1 cellular context compared by ENCODE assay signal in genomic region chr15:62665449-62665848, GRCh38.
TF ChIP-seq lines count a peak whose summit lies in the region.

No MANE protein-coding gene starts in this region.

TF ChIP-seq in WTC11, 78 proteins besides CTCF, POLR2A, EP300 and RAD21 (continued from another document):
- TF ChIP-seq, protein P1, sequence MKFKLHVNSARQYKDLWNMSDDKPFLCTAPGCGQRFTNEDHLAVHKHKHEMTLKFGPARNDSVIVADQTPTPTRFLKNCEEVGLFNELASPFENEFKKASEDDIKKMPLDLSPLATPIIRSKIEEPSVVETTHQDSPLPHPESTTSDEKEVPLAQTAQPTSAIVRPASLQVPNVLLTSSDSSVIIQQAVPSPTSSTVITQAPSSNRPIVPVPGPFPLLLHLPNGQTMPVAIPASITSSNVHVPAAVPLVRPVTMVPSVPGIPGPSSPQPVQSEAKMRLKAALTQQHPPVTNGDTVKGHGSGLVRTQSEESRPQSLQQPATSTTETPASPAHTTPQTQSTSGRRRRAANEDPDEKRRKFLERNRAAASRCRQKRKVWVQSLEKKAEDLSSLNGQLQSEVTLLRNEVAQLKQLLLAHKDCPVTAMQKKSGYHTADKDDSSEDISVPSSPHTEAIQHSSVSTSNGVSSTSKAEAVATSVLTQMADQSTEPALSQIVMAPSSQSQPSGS (CRISPR knock-in tag; IDR thresholded peaks at IDR 0.05; ENCODE audit: borderline replicate concordance, low read depth) = no peak
- TF ChIP-seq TEAD4 (CRISPR knock-in tag; IDR thresholded peaks at IDR 0.05) (no peak), NR2C2 (CRISPR knock-in tag; IDR thresholded peaks at IDR 0.05) (no peak), RORB (CRISPR knock-in tag; IDR thresholded peaks at IDR 0.05) (no peak), E2F5 (CRISPR knock-in tag; IDR thresholded peaks at IDR 0.05) (no peak), CREM (CRISPR knock-in tag; IDR thresholded peaks at IDR 0.05) (no peak), NFE2L1 (CRISPR knock-in tag; IDR thresholded peaks at IDR 0.05) (no peak), NFYB (CRISPR knock-in tag; conservative IDR thresholded peaks at IDR 0.05; ENCODE audit: low read depth) (no peak), USF1 (CRISPR knock-in tag; IDR thresholded peaks at IDR 0.05) (no peak), MAX (CRISPR knock-in tag; IDR thresholded peaks at IDR 0.05) (no peak), NFATC4 (CRISPR knock-in tag; IDR thresholded peaks at IDR 0.05) (no peak), ZNF219 (CRISPR knock-in tag; IDR thresholded peaks at IDR 0.05; ENCODE audit: borderline replicate concordance) (no peak), ESRRA (CRISPR knock-in tag; IDR thresholded peaks at IDR 0.05; ENCODE audit: borderline replicate concordance) (no peak)
- TF ChIP-seq, protein P2, sequence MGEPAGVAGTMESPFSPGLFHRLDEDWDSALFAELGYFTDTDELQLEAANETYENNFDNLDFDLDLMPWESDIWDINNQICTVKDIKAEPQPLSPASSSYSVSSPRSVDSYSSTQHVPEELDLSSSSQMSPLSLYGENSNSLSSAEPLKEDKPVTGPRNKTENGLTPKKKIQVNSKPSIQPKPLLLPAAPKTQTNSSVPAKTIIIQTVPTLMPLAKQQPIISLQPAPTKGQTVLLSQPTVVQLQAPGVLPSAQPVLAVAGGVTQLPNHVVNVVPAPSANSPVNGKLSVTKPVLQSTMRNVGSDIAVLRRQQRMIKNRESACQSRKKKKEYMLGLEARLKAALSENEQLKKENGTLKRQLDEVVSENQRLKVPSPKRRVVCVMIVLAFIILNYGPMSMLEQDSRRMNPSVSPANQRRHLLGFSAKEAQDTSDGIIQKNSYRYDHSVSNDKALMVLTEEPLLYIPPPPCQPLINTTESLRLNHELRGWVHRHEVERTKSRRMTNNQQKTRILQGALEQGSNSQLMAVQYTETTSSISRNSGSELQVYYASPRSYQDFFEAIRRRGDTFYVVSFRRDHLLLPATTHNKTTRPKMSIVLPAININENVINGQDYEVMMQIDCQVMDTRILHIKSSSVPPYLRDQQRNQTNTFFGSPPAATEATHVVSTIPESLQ (CRISPR knock-in tag; IDR thresholded peaks at IDR 0.05) = no peak
- TF ChIP-seq, protein P3, sequence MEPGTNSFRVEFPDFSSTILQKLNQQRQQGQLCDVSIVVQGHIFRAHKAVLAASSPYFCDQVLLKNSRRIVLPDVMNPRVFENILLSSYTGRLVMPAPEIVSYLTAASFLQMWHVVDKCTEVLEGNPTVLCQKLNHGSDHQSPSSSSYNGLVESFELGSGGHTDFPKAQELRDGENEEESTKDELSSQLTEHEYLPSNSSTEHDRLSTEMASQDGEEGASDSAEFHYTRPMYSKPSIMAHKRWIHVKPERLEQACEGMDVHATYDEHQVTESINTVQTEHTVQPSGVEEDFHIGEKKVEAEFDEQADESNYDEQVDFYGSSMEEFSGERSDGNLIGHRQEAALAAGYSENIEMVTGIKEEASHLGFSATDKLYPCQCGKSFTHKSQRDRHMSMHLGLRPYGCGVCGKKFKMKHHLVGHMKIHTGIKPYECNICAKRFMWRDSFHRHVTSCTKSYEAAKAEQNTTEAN (CRISPR knock-in tag; IDR thresholded peaks at IDR 0.05) = no peak
- TF ChIP-seq, protein P4, sequence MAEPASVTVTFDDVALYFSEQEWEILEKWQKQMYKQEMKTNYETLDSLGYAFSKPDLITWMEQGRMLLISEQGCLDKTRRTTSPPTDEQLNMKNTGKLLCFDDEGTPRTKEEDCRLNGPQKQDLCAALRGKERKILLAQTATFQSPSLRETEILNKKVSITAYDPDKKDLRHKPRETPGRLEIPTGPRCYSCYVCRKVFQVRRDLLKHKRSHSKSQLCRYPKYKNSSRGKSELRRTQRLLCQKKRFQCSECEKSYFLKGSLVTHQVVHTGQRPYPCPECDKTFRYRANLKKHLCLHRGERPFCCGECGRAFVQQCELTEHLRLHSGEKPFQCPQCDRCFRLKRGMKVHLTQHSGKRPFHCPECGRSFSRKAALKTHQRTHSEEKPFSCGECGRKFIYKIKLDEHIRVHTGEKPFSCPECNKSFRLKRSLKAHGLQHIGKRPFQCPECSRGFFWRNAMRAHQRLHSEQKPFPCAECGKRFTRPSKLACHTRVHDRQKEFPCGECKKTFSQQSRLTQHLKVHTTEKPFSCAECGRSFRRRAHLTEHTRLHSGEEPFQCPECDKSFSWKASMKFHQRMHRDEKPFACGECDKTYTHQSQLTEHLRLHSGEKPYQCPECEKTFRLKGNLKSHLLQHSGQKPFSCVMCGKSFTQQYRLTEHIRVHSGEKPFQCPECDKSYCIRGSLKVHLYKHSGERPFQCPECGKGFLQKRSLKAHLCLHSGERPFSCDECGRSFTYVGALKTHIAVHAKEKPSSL (CRISPR knock-in tag; conservative IDR thresholded peaks at IDR 0.05) = no peak
